In the genomic region with DNA sequence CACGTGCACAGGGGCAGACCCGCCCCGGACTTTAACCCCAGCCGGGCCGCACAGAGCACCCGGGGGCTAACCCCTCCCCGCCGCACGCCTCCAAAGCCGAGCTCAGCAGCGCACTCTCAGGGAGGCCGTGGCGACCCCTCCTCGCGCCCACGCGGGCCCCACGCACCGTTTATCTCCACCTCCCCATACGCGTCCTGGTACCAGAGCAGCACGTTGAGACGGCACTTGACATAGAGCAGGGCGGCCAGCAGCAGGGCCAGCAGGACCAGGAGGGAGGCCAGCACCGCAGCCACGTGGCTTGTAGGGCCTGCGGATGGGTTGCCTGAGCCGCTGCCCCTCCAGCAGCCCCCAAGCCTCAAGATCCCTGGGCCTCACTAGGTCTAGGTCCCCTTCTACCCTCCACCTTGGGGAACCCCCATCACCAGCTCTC, we compare ENCODE assay signal across 9 cellular contexts. TPM values are rescaled to one million over a fixed set of nuclear protein-coding genes. Genes with fewer than 3 reads are reported as not detected.
A peak's percentile ranks its signal among the peaks of the same experiment; 100 is the strongest.
DNase-seq lines count a peak whose midpoint lies in the region; ATAC-seq, FAIRE-seq and TF ChIP-seq lines count a peak whose summit lies in the region.
"Had no signal": no experiment of that assay in that cellular context is flagged by ENCODE, and none has a peak within 500 bp of the region (broad histone marks: within the 10 kb centered on the region; RNA-seq: fewer than 3 reads in every experiment).

No MANE protein-coding gene starts in this region.

- DNase-seq in Right ventricle myocardium superior (no peak), cardiac septum (ENCODE audit: low spot score) (no peak), T-helper 17 cell (no peak), kidney (no peak), upper lobe of left lung (peak in 1 of 2 donors; percentile 89), uterus (no peak), NAMALWA (ENCODE audit: low spot score) (no peak)

- TF ChIP-seq CTCF in kidney (IDR thresholded peaks at IDR 0.05; ENCODE audit: borderline replicate concordance, extremely low read depth, insufficient read depth) (peak; percentile 0), upper lobe of left lung (IDR thresholded peaks at IDR 0.05) (no peak), uterus (IDR thresholded peaks at IDR 0.05) (no peak)

- no peak for FAIRE-seq in kidney (lab: Jason Lieb, UNC)

- H3K4me3 ChIP-seq in kidney (ENCODE audit: low read length in 2 of 2) (no peak overlapping the region), upper lobe of left lung (peak overlapping the region in 3 of 4 donors; percentile 16 to 73 (median 64)), uterus (no peak overlapping the region)

- 91 to 92% methylated on average over 12 to 22 of the region's 28 CpGs for WGBS in upper lobe of left lung, 2 donors

- no peaks in the 10 kb centered on the region for H3K36me3 Mint-ChIP-seq in T-helper 17 cell (ENCODE audit: low read depth)

- TF ChIP-seq EP300 in upper lobe of left lung (IDR thresholded peaks at IDR 0.05), result no peak

- no peak overlapping the region for H3K27ac Mint-ChIP-seq in T-helper 17 cell
- H3K27ac Mint-ChIP-seq: activated T-helper 2 cell treated with anti-CD3 and anti-CD28 coated beads, Interferon-gamma antibody, Interleukin-2, Interleukin-4, amounts not matched to agents 10 μg/mL and 5 μg/mL and 100 μg/mL, durations not matched to agents 14 hours and 24 hours and 36 hours had no signal

- H3K4me1 ChIP-seq in kidney (ENCODE audit: control insufficient read depth in 1 of 2, insufficient read depth in 1 of 2, low read depth in 1 of 2, low read length in 2 of 2), result peaks cover 10 to 26% of the 10 kb centered on the region in 2 donors
- H3K4me1 ChIP-seq in upper lobe of left lung, result peaks cover 15 to 27% (median 17%) of the 10 kb centered on the region in 4 donors
- peaks cover 0 to 7% of the 10 kb centered on the region in 2 donors for H3K4me1 ChIP-seq in uterus

- H3K9me3 ChIP-seq in T-helper 17 cell (ENCODE audit: control insufficient read depth, low read length, poor library complexity, severe bottlenecking) (no peaks in the 10 kb centered on the region), kidney (ENCODE audit: control insufficient read depth in 1 of 2, low read length in 2 of 2) (no peaks in the 10 kb centered on the region), upper lobe of left lung (no peaks in the 10 kb centered on the region), uterus (no peaks in the 10 kb centered on the region)

- H3K27me3 ChIP-seq in upper lobe of left lung (peaks cover 0 to 5% (median 0%) of the 10 kb centered on the region in 4 donors), uterus (no peaks in the 10 kb centered on the region)

- H3K36me3 ChIP-seq in kidney (ENCODE audit: control insufficient read depth in 1 of 2, insufficient read depth in 2 of 2, low read length in 2 of 2) (no peaks in the 10 kb centered on the region), upper lobe of left lung (peaks cover 0 to 18% (median 5%) of the 10 kb centered on the region in 4 donors), uterus (no peaks in the 10 kb centered on the region)

- intact Hi-C loops in Right ventricle myocardium superior (cut with DNase I), result loop anchor here (5.0 kb wide), 1 partner anchor 40 kb away; no protein-coding TSS in a partner anchor
- intact Hi-C loops in cardiac septum (cut with DNase I), result loop anchor here (5.0 kb wide), 2 partner anchors 40 to 100 kb away; partner anchors contain the start of gene RNH1
- intact Hi-C loops in kidney (cut with DNase I), result no loop called here
- intact Hi-C loops in uterus (cut with DNase I; ENCODE audit: low total_unique reads), result no loop called here

- H3K27ac ChIP-seq in kidney (ENCODE audit: low read depth in 2 of 2, low read length in 2 of 2) (peak overlapping the region; percentile 45 to 51), upper lobe of left lung (peak overlapping the region; percentile 38 to 74 (median 62)), uterus (peak overlapping the region in 1 of 2 donors; percentile 52)

- peaks cover 8% of the 10 kb centered on the region for H3K4me1 Mint-ChIP-seq in T-helper 17 cell

- TF ChIP-seq POLR2A in upper lobe of left lung (IDR thresholded peaks at IDR 0.05) (no peak), uterus (IDR thresholded peaks at IDR 0.05) (no peak)

- H3K4me3 Mint-ChIP-seq in T-helper 17 cell, result no peak overlapping the region

- peak; percentile 1 for ATAC-seq in Right ventricle myocardium superior (ENCODE audit: poor library complexity)
- peak; percentile 6 for ATAC-seq in T-helper 17 cell
- ATAC-seq in upper lobe of left lung (ENCODE audit: low FRiP score in 2 of 2), result peak; percentile 2
- ATAC-seq in GM18873 (IDR thresholded peaks at IDR 0.05; ENCODE audit: low FRiP score, unreplicated experiment), result no peak

- no peak overlapping the region for H3K9ac ChIP-seq in kidney (ENCODE audit: low read length in 2 of 2)

- H3K27me3 Mint-ChIP-seq in T-helper 17 cell, result no peaks in the 10 kb centered on the region

RNA-seq across cellular contexts. Expression of gene SIGIRR, which starts 7.1 kb away (rescaled TPM):
- 38.6 TPM for total RNA-seq in Right ventricle myocardium superior
- total RNA-seq in cardiac septum, result 33.3 TPM
- total RNA-seq in T-helper 17 cell, result 100 to 1,000 TPM; 353 to 409 TPM
- 89.1 TPM for total RNA-seq in kidney
- 181 TPM for polyA plus RNA-seq in kidney (ENCODE audit: insufficient read depth, low read depth, low replicate concordance)
- total RNA-seq in upper lobe of left lung, result 100 to 1,000 TPM in 3 of 6 donors, 10 to 100 TPM in 3; 54.7 to 116 (median 91.1) TPM
- total RNA-seq in uterus, result 10 to 100 TPM; 13.3 to 61.5 (median 38.4) TPM

RNA-seq across cellular contexts. Expression of gene PKP3, which starts 13.7 kb away (rescaled TPM):
- total RNA-seq in Right ventricle myocardium superior (0.86 TPM), cardiac septum (0.83 TPM), T-helper 17 cell (not detected), kidney (3.6 TPM), upper lobe of left lung (10 to 100 TPM; 33.4 to 86.3 (median 55.2) TPM), uterus (1 to 10 TPM in 2 of 4 donors, under 1 TPM in 1, not detected in 1; 0.46 to 5.1 (median 1.5) TPM)
- polyA plus RNA-seq in kidney (ENCODE audit: insufficient read depth, low read depth, low replicate concordance), result 1.9 TPM
- total RNA-seq: activated T-helper 2 cell treated with anti-CD3 and anti-CD28 coated beads, Interferon-gamma antibody, Interleukin-2, Interleukin-4, amounts not matched to agents 10 μg/mL and 5 μg/mL and 100 μg/mL, durations not matched to agents 14 hours and 24 hours and 36 hours had no signal

RNA-seq across cellular contexts. Expression of gene ANO9, which starts 34.1 kb away (rescaled TPM):
- 0.08 TPM for total RNA-seq in Right ventricle myocardium superior
- 0.38 TPM for total RNA-seq in cardiac septum
- total RNA-seq in T-helper 17 cell, result 100 to 1,000 TPM; 131 to 165 TPM
- 21.8 TPM for total RNA-seq in kidney
- 11.3 TPM for polyA plus RNA-seq in kidney (ENCODE audit: insufficient read depth, low read depth, low replicate concordance)
- 10 to 100 TPM; 11.7 to 62.9 (median 18.8) TPM for total RNA-seq in upper lobe of left lung
- total RNA-seq in uterus, result 1 to 10 TPM in 2 of 4 donors, under 1 TPM in 2; 0.59 to 8.2 (median 1.1) TPM

RNA-seq across cellular contexts. Expression of gene B4GALNT4, which starts 38.4 kb away (rescaled TPM):
- total RNA-seq in Right ventricle myocardium superior (0.94 TPM), cardiac septum (0.24 TPM), T-helper 17 cell (1 to 10 TPM; 6.0 to 8.6 TPM), kidney (1.4 TPM), upper lobe of left lung (1 to 10 TPM in 1 of 6 donors, under 1 TPM in 4, not detected in 1; 0.23 to 2.1 (median 0.54) TPM), uterus (10 to 100 TPM in 2 of 4 donors, 1 to 10 TPM in 2; 1.8 to 39.7 (median 19.9) TPM)
- 0.82 TPM for polyA plus RNA-seq in kidney (ENCODE audit: insufficient read depth, low read depth, low replicate concordance)

RNA-seq across cellular contexts. Expression of gene PTDSS2, which starts 42.4 kb away (rescaled TPM):
- total RNA-seq in Right ventricle myocardium superior, result 25.5 TPM
- total RNA-seq in cardiac septum, result 24.9 TPM
- 10 to 100 TPM; 21.8 to 24.5 TPM for total RNA-seq in T-helper 17 cell
- 28.5 TPM for total RNA-seq in kidney
- 37.7 TPM for polyA plus RNA-seq in kidney (ENCODE audit: insufficient read depth, low read depth, low replicate concordance)
- total RNA-seq in upper lobe of left lung, result 100 to 1,000 TPM in 1 of 6 donors, 10 to 100 TPM in 5; 29.6 to 188 (median 45.1) TPM
- total RNA-seq in uterus, result 10 to 100 TPM; 20.7 to 43.7 (median 22.8) TPM

Comparison
In these comparisons a context has a peak if more than half of its experiments do, and no peak if none do; other contexts are left out.
1. H3K4me3 ChIP-seq: peak in upper lobe of left lung (3 of 4); none in kidney (0 of 2) and uterus (0 of 2).
2. intact Hi-C loops: an anchor here in Right ventricle myocardium superior (5.0 kb wide) and cardiac septum (5.0 kb wide); none called in kidney and uterus.